8 cellular contexts compared by ENCODE assay signal in the genomic region with DNA sequence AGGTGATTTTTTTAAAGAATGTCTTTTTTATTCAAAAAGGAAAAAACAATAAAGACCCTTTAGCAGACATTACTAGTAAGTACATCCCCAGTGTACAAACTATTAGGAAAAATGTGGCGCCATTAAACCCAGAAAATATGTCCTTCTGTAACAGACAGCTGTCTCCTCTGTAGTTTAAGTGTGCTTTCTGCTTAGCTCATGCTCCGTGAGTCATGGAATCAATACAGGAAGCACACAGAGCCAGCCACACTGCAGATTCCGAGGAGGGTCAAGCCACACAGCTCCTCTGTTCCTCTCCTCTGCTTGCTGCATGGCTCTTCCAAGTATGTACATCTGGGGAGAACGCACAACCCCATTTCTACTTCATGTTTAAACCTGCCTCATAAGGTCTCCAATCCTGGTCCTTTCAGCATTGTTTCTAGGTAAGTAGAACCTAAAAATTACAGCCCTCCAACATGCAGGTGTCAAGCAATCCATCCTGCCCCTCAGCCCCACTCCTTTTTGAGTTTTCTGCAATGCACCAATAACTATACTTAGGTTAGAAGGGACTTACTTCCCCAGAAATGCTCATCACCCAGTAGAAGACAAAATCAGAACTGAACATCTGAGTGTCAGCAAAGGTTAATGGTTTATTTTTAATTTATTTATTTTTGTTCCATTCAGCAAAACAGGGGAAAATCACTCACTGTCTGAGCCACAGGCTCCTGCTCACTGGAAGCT. TPM values are rescaled to one million over a fixed set of nuclear protein-coding genes. Genes with fewer than 3 reads are reported as not detected.
DNase-seq lines count a peak whose midpoint lies in the region; ATAC-seq and TF ChIP-seq lines count a peak whose summit lies in the region.

No MANE protein-coding gene starts in this region.

- DNase-seq in NCI-H1105 treated with DMSO at 0.1 percent for 48 hours (lab: John Stamatoyannopoulos, UW) (peak; percentile 58), NCI-H1105 (lab: John Stamatoyannopoulos, UW) (no peak), NCI-H2196 treated with DMSO at 0.1 percent for 48 hours (lab: John Stamatoyannopoulos, UW; ENCODE audit: unreplicated experiment) (peak; percentile 41), foreskin fibroblast (peak; percentile 83 to 88), osteocyte (ENCODE audit: extremely low spot score, unreplicated experiment) (no peak)
- DNase-seq in effector CD4-positive, alpha-beta T cell, result no peak

- TF ChIP-seq CTCF in WI38 (IDR thresholded peaks at IDR 0.05; ENCODE audit: low read depth, low read length) (no peak), foreskin fibroblast (IDR thresholded peaks at IDR 0.05; ENCODE audit: low read depth, low read length) (no peak), osteocyte (IDR thresholded peaks at IDR 0.05) (no peak)

- H3K9me3 Mint-ChIP-seq in osteocyte (ENCODE audit: unreplicated experiment), result no peaks in the 10 kb centered on the region

- no peak for ATAC-seq in HG03196 (IDR thresholded peaks at IDR 0.05; ENCODE audit: unreplicated experiment)

- H3K36me3 Mint-ChIP-seq in osteocyte (ENCODE audit: unreplicated experiment), result peaks cover 6% of the 10 kb centered on the region

- H3K27ac Mint-ChIP-seq in osteocyte (ENCODE audit: unreplicated experiment), result peak overlapping the region; percentile 91

- peak overlapping the region; percentile 50 for H3K4me3 Mint-ChIP-seq in osteocyte (ENCODE audit: unreplicated experiment)

- H3K4me1 Mint-ChIP-seq in osteocyte (ENCODE audit: unreplicated experiment), result peaks cover 74% of the 10 kb centered on the region

- H3K4me3 ChIP-seq in WI38 (ENCODE audit: low read depth, low read length) (peak overlapping the region; percentile 58), foreskin fibroblast (ENCODE audit: low read depth in 1 of 2, low read length in 2 of 2) (peak overlapping the region; percentile 23 to 63)

- H3K27me3 Mint-ChIP-seq in osteocyte (ENCODE audit: unreplicated experiment), result no peaks in the 10 kb centered on the region

RNA-seq across cellular contexts. Expression of a gene that starts 37.5 kb away (rescaled TPM):
- 59.5 and 66.6 TPM in 2 replicates for total RNA-seq in osteocyte

Comparison
In these comparisons a context has a peak if more than half of its experiments do, and no peak if none do; other contexts are left out.
1. DNase-seq: peak in NCI-H1105 treated with DMSO at 0.1 percent for 48 hours (single experiment), NCI-H2196 treated with DMSO at 0.1 percent for 48 hours (single experiment) and foreskin fibroblast (2 of 2); none in NCI-H1105 (single experiment), osteocyte (single experiment) and effector CD4-positive, alpha-beta T cell (single experiment).